ENCODE assay signal across 9 cellular contexts in genomic region chr22:19756288-19757128, GRCh38. TPM values are rescaled to one million over a fixed set of nuclear protein-coding genes. Genes with fewer than 3 reads are reported as not detected.
DNase-seq lines count a peak whose midpoint lies in the region; ATAC-seq and TF ChIP-seq lines count a peak whose summit lies in the region.
"Had no signal": no experiment of that assay in that cellular context is flagged by ENCODE, and none has a peak within 500 bp of the region (broad histone marks: within the 10 kb centered on the region; RNA-seq: fewer than 3 reads in every experiment).

No MANE protein-coding gene starts in this region.

- H3K4me1 ChIP-seq in upper lobe of right lung: peaks cover 22% of the 10 kb centered on the region

- peaks cover 90% of the 10 kb centered on the region for H3K27me3 ChIP-seq in upper lobe of right lung

- peak; percentile 64 for TF ChIP-seq CTCF in neural crest cell (conservative IDR thresholded peaks at IDR 0.05)
- peak; percentile 48 for TF ChIP-seq CTCF in upper lobe of right lung (IDR thresholded peaks at IDR 0.05)

- H3K9me3 Mint-ChIP-seq in neural crest cell: no peaks in the 10 kb centered on the region

- peak; percentile 81 for ATAC-seq in upper lobe of right lung
- ATAC-seq in HG03460 (IDR thresholded peaks at IDR 0.05; ENCODE audit: unreplicated experiment): no peak
- ATAC-seq in GM21526 (IDR thresholded peaks at IDR 0.05; ENCODE audit: low FRiP score, unreplicated experiment): no peak

- intact Hi-C loops in upper lobe of right lung (cut with DNase I): no loop called here

- DNase-seq in DMS153 treated with DMSO at 0.1 percent for 48 hours (lab: John Stamatoyannopoulos, UW; ENCODE audit: unreplicated experiment): peak; percentile 66
- peak; percentile 80 for DNase-seq in LoVo (ENCODE audit: low spot score)
- DNase-seq in activated CD4-positive, alpha-beta T cell treated with anti-CD3 and anti-CD28 coated beads, Interleukin-2, amount 50 U/mL, for 4 hours: peak; percentile 65 to 69
- peak; percentile 47 for DNase-seq in effector CD8-positive, alpha-beta T cell (lab: John Stamatoyannopoulos, UW)
- no peak for DNase-seq in neural crest cell (ENCODE audit: low read depth, low spot score)
- peak; percentile 87 for DNase-seq in upper lobe of right lung

- H3K36me3 ChIP-seq in upper lobe of right lung: no peaks in the 10 kb centered on the region

- peaks cover 11% of the 10 kb centered on the region for H3K4me1 Mint-ChIP-seq in neural crest cell

- H3K27ac ChIP-seq in upper lobe of right lung: no peak overlapping the region

- H3K4me3 ChIP-seq in upper lobe of right lung: peak overlapping the region; percentile 34

- H3K4me3 Mint-ChIP-seq in neural crest cell: no peak overlapping the region

- H3K9me3 ChIP-seq in upper lobe of right lung: no peaks in the 10 kb centered on the region

- no peaks in the 10 kb centered on the region for H3K36me3 Mint-ChIP-seq in neural crest cell (ENCODE audit: low read depth)

- H3K27me3 Mint-ChIP-seq in neural crest cell (ENCODE audit: low read depth): peaks cover 84% of the 10 kb centered on the region

- H3K27ac Mint-ChIP-seq in neural crest cell (ENCODE audit: unreplicated experiment): no peak overlapping the region

RNA-seq across cellular contexts. Expression of gene TBX1, which starts 4.1 kb away (rescaled TPM):
- total RNA-seq in neural crest cell (not detected in 2 replicates), upper lobe of right lung (15.4 TPM)
- total RNA-seq: T-helper 1 cell treated with Interleukin-12 subunit alpha and Interleukin-12 subunit beta and Interleukin-4 antibody, amounts not matched to agents 30 ng/mL and 1 ng/mL, for 36 hours had no signal

RNA-seq across cellular contexts. Expression of gene GP1BB, which starts 33.2 kb away (rescaled TPM):
- 4.6 and 4.8 TPM in 2 replicates for total RNA-seq in neural crest cell
- 1.3 TPM for total RNA-seq in upper lobe of right lung
- total RNA-seq: T-helper 1 cell treated with Interleukin-12 subunit alpha and Interleukin-12 subunit beta and Interleukin-4 antibody, amounts not matched to agents 30 ng/mL and 1 ng/mL, for 36 hours had no signal

RNA-seq across cellular contexts. Expression of gene SEPTIN5, which starts 42.2 kb away (rescaled TPM):
- 30.2 and 31.9 TPM in 2 replicates for total RNA-seq in neural crest cell
- 11.5 TPM for total RNA-seq in upper lobe of right lung
- total RNA-seq: T-helper 1 cell treated with Interleukin-12 subunit alpha and Interleukin-12 subunit beta and Interleukin-4 antibody, amounts not matched to agents 30 ng/mL and 1 ng/mL, for 36 hours had no signal

Comparison
In these comparisons a context has a peak if more than half of its experiments do, and no peak if none do; other contexts are left out.
1. RNA of gene TBX1, which starts 4.1 kb away (total RNA-seq): 15.4 TPM in upper lobe of right lung (single experiment); not detected in neural crest cell; every median in the first group is over 10 times any median in the second.